8 cellular contexts compared by ENCODE assay signal in the genomic region with DNA sequence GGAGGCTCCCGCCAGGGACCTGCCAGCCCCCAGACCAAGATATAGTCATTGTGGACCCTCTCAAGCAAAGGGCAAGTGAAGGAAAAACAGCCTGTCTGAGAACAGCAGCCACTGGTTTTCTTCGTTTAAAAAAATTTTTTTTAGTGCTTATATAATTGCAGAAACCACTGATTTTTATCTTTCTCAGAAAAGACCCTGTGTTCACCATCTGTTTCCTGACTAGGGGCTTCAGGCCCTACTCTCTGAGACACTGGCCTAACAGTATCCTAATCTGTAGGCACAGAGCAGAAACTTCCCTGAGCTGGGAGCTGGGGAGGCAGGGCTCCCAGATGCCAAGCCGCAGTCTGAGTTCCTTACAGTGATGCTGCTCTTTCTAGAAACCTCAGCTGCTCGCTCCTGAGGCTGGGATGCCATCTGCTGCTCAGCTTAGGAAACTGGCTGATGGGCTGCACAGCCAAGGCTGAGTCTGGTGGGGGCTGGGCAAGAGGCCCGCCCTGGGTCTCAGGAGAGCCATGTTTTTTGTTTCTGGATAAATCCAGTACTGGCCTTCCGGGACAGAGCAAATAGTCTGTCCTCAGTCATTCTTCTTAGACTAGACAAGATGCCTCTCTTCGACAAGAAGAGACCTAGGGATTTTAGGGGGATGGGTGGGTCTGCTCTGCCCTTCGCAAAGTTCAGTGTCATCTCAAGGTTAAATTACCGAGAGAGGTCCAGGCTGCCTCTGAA. TPM values are rescaled to one million over a fixed set of nuclear protein-coding genes. Genes with fewer than 3 reads are reported as not detected.
A peak's percentile ranks its signal among the peaks of the same experiment; 100 is the strongest.
DNase-seq lines count a peak whose midpoint lies in the region; ATAC-seq and TF ChIP-seq lines count a peak whose summit lies in the region.

No MANE protein-coding gene starts in this region.

- no peaks in the 10 kb centered on the region for H3K9me3 ChIP-seq in right atrium auricular region

- peak; percentile 93 for DNase-seq in ELR (ENCODE audit: low read depth)
- peak; percentile 74 for DNase-seq in NCI-H1694 (lab: John Stamatoyannopoulos, UW)
- DNase-seq in T-helper 1 cell, result peak in 4 of 5 donors; percentile 35 to 60 (median 42)
- peak; percentile 92 for DNase-seq in right atrium auricular region (ENCODE audit: low spot score)
- peak; percentile 82 for DNase-seq in renal cortical epithelial cell (ENCODE audit: low read depth)

- H3K36me3 ChIP-seq in right atrium auricular region, result no peaks in the 10 kb centered on the region

- ATAC-seq in HG02623 (IDR thresholded peaks at IDR 0.05; ENCODE audit: unreplicated experiment), result peak; percentile 64
- ATAC-seq in HG03460 (IDR thresholded peaks at IDR 0.05; ENCODE audit: unreplicated experiment), result no peak

- TF ChIP-seq CTCF in right atrium auricular region (IDR thresholded peaks at IDR 0.05), result peak; percentile 62 to 96

- H3K4me1 ChIP-seq in right atrium auricular region, result peaks cover 0 to 15% of the 10 kb centered on the region in 2 donors

- no peak overlapping the region for H3K4me3 ChIP-seq in right atrium auricular region

- H3K27me3 ChIP-seq in right atrium auricular region, result no peaks in the 10 kb centered on the region

- H3K27ac ChIP-seq in angular gyrus (ENCODE audit: low read depth, low read length) (peak overlapping the region; percentile 78), right atrium auricular region (peak overlapping the region; percentile 2 to 59)

RNA-seq across cellular contexts. Expression of a gene that starts 31.0 kb away (rescaled TPM):
- 100 to 1,000 TPM; 131 to 159 TPM for total RNA-seq in right atrium auricular region
- 280 and 486 TPM in 2 replicates for total RNA-seq in renal cortical epithelial cell

Comparison
In these comparisons a context has a peak if more than half of its experiments do, and no peak if none do; other contexts are left out.
1. DNase-seq: peak in every context shown above with its lines; median percentile 93 in ELR; 92 in right atrium auricular region; 82 in renal cortical epithelial cell; 74 in NCI-H1694; 42 in T-helper 1 cell.